8 cellular contexts compared by ENCODE assay signal in genomic region chr3:9552252-9552999, GRCh38. TPM values are rescaled to one million over a fixed set of nuclear protein-coding genes. Genes with fewer than 3 reads are reported as not detected.
A peak's percentile ranks its signal among the peaks of the same experiment; 100 is the strongest.
DNase-seq lines count a peak whose midpoint lies in the region; ATAC-seq lines count a peak whose summit lies in the region.

No MANE protein-coding gene starts in this region.

- peak; percentile 29 for ATAC-seq in left ventricle myocardium superior
- ATAC-seq in HG02610 (IDR thresholded peaks at IDR 0.05; ENCODE audit: unreplicated experiment), result no peak

- intact Hi-C loops in left ventricle myocardium superior (cut with micrococcal nuclease), result no loop called here

- DNase-seq in AG08395 (ENCODE audit: low spot score) (peak; percentile 56), HuH-7 (ENCODE audit: low spot score) (peak; percentile 69), activated T-helper 1 cell treated with Interleukin-2 at 50 U/mL for 16 hours (ENCODE audit: low read depth) (peak; percentile 5), left ventricle myocardium superior (peak; percentile 49), NCI-H1092 (lab: John Stamatoyannopoulos, UW) (no peak)
- DNase-seq in stimulated activated CD4-positive, alpha-beta T cell treated with anti-CD3 and anti-CD28 coated beads, Interleukin-12 subunit alpha, Interleukin-12 subunit beta, amount 100 ng/mL, for 4 hours, result peak; percentile 28
- DNase-seq in activated CD4-positive, CD25-positive, alpha-beta regulatory T cell treated with anti-CD3 and anti-CD28 coated beads, Interleukin-2, amount 50 U/mL, for 72 hours, result no peak

RNA-seq across cellular contexts. Expression of gene LHFPL4, which starts 1.2 kb away (rescaled TPM):
- total RNA-seq in left ventricle myocardium superior, result not detected

Comparison
In these comparisons a context has a peak if more than half of its experiments do, and no peak if none do; other contexts are left out.
1. DNase-seq: peak in AG08395 (single experiment), HuH-7 (single experiment), activated T-helper 1 cell treated with Interleukin-2 at 50 U/mL for 16 hours (single experiment), left ventricle myocardium superior (single experiment) and stimulated activated CD4-positive, alpha-beta T cell treated with anti-CD3 and anti-CD28 coated beads, Interleukin-12 subunit alpha, Interleukin-12 subunit beta, amount 100 ng/mL, for 4 hours (single experiment); none in NCI-H1092 (single experiment) and activated CD4-positive, CD25-positive, alpha-beta regulatory T cell treated with anti-CD3 and anti-CD28 coated beads, Interleukin-2, amount 50 U/mL, for 72 hours (single experiment).